ENCODE assay signal across 8 cellular contexts in genomic region chr3:132352556-132353143, GRCh38. TPM values are rescaled to one million over a fixed set of nuclear protein-coding genes. Genes with fewer than 3 reads are reported as not detected.
DNase-seq lines count a peak whose midpoint lies in the region; ATAC-seq, FAIRE-seq and TF ChIP-seq lines count a peak whose summit lies in the region.

No MANE protein-coding gene starts in this region.

- no peaks in the 10 kb centered on the region for H3K36me3 ChIP-seq in body of pancreas (replicated peaks in 1 of 2; ENCODE audit: insufficient read depth in 1 of 2, low read depth in 2 of 2)

- intact Hi-C loops in body of pancreas (cut with DNase I): loop anchor here (10.0 kb wide), 1 partner anchor 52 kb away; no protein-coding TSS in a partner anchor

- DNase-seq in GM10266 (ENCODE audit: extremely low spot score): peak; percentile 59
- peak; percentile 74 to 79 for DNase-seq in NCI-H2081 (lab: John Stamatoyannopoulos, UW)
- peak; percentile 67 to 77 (median 71) for DNase-seq in body of pancreas
- DNase-seq in immature natural killer cell: peak; percentile 28 to 52 (median 40)
- peak; percentile 36 to 54 for DNase-seq in stimulated activated CD4-positive, alpha-beta T cell treated with anti-CD3 and anti-CD28 coated beads, Interleukin-1b, Interleukin-23, amount 100 ng/mL, for 4 hours (ENCODE audit: low read depth in 2 of 2)
- no peak for DNase-seq in GOT3 (lab: John Stamatoyannopoulos, UW)

- peaks cover 0 to 2% (median 0%) of the 10 kb centered on the region in 3 donors for H3K27me3 Mint-ChIP-seq in immature natural killer cell (ENCODE audit: low read depth in 3 of 3)

- ATAC-seq in HG02885 (IDR thresholded peaks at IDR 0.05; ENCODE audit: poor library complexity, unreplicated experiment): peak; percentile 82
- peak; percentile 87 for ATAC-seq in body of pancreas

- H3K27ac ChIP-seq in body of pancreas: no peak overlapping the region

- H3K4me1 Mint-ChIP-seq in immature natural killer cell: no peaks in the 10 kb centered on the region

- no peaks in the 10 kb centered on the region for H3K4me1 ChIP-seq in body of pancreas

- no peak for TF ChIP-seq POLR2A in body of pancreas (IDR thresholded peaks at IDR 0.05)

- 17 to 22% methylated on average over 6 of the region's 6 CpGs for whole genome bisulfite sequencing in body of pancreas, 2 donors

- H3K9me3 Mint-ChIP-seq in immature natural killer cell: no peaks in the 10 kb centered on the region

- FAIRE-seq in TTC549 (lab: Jason Lieb, UNC): peak; percentile 81

- no peak overlapping the region for H3K27ac Mint-ChIP-seq in immature natural killer cell

- H3K27me3 ChIP-seq in body of pancreas: no peaks in the 10 kb centered on the region

- H3K4me3 Mint-ChIP-seq in immature natural killer cell: no peak overlapping the region

- no peaks in the 10 kb centered on the region for H3K9me3 ChIP-seq in body of pancreas

- no peaks in the 10 kb centered on the region for H3K36me3 Mint-ChIP-seq in immature natural killer cell

- TF ChIP-seq CTCF in GM10266 (IDR thresholded peaks at IDR 0.05; ENCODE audit: control insufficient read depth, insufficient read depth, low read depth, missing control alignments) (peak; percentile 90), body of pancreas (IDR thresholded peaks at IDR 0.05) (peak; percentile 59 to 86 (median 79))

- no peak overlapping the region for H3K4me3 ChIP-seq in body of pancreas

RNA-seq across cellular contexts. Expression of gene ACP3, which starts 35.4 kb away (rescaled TPM):
- 1 to 10 TPM in 1 of 2 donors, under 1 TPM in 1; 0.33 to 1.6 TPM for total RNA-seq in body of pancreas
- polyA plus RNA-seq in immature natural killer cell: 1 to 10 TPM in 2 of 3 donors, under 1 TPM in 1; 0.26 to 4.8 (median 1.4) TPM
